Comparison of ENCODE assay signal across 3 cellular contexts in the genomic region with DNA sequence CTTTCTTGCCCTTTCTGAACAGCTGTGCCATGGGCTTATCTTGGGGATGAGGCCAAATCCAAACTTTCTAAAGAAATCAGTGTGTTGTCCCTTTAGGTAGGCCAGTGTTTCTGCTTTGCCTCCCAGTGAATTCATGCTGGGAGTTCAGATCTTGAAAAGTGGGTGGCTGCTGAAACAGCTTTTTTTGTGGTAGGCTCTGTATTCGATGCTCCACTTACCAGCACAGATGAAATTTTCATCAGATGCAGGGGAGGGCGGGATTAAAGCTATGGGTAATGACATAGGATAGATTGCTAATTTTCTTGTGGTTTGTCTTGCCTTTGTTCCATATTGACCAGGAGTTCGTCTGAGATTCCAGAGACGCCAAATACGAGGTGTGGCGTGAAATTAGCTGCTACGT.
A peak's percentile ranks its signal among the peaks of the same experiment; 100 is the strongest.
TF ChIP-seq lines count a peak whose summit lies in the region.

No MANE protein-coding gene starts in this region.

TF ChIP-seq in GM23338, 12 proteins besides CTCF, POLR2A, EP300 and RAD21 (continues in another document):
- TF ChIP-seq, protein P1, sequence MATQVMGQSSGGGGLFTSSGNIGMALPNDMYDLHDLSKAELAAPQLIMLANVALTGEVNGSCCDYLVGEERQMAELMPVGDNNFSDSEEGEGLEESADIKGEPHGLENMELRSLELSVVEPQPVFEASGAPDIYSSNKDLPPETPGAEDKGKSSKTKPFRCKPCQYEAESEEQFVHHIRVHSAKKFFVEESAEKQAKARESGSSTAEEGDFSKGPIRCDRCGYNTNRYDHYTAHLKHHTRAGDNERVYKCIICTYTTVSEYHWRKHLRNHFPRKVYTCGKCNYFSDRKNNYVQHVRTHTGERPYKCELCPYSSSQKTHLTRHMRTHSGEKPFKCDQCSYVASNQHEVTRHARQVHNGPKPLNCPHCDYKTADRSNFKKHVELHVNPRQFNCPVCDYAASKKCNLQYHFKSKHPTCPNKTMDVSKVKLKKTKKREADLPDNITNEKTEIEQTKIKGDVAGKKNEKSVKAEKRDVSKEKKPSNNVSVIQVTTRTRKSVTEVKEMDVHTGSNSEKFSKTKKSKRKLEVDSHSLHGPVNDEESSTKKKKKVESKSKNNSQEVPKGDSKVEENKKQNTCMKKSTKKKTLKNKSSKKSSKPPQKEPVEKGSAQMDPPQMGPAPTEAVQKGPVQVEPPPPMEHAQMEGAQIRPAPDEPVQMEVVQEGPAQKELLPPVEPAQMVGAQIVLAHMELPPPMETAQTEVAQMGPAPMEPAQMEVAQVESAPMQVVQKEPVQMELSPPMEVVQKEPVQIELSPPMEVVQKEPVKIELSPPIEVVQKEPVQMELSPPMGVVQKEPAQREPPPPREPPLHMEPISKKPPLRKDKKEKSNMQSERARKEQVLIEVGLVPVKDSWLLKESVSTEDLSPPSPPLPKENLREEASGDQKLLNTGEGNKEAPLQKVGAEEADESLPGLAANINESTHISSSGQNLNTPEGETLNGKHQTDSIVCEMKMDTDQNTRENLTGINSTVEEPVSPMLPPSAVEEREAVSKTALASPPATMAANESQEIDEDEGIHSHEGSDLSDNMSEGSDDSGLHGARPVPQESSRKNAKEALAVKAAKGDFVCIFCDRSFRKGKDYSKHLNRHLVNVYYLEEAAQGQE (IDR thresholded peaks at IDR 0.05; ENCODE audit: unreplicated experiment) = no peak
- TF ChIP-seq, protein P2, sequence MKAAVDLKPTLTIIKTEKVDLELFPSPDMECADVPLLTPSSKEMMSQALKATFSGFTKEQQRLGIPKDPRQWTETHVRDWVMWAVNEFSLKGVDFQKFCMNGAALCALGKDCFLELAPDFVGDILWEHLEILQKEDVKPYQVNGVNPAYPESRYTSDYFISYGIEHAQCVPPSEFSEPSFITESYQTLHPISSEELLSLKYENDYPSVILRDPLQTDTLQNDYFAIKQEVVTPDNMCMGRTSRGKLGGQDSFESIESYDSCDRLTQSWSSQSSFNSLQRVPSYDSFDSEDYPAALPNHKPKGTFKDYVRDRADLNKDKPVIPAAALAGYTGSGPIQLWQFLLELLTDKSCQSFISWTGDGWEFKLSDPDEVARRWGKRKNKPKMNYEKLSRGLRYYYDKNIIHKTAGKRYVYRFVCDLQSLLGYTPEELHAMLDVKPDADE (IDR thresholded peaks at IDR 0.05) = no peak
- no peak for TF ChIP-seq ZNF114 (CRISPR knock-in tag; IDR thresholded peaks at IDR 0.05)

TF ChIP-seq in K562, 482 proteins besides CTCF, POLR2A, EP300 and RAD21:
- TF ChIP-seq DACH1 (IDR thresholded peaks at IDR 0.05; ENCODE audit: partially characterized antibody) (peak; percentile 18), ZNF197 (CRISPR knock-in tag; IDR thresholded peaks at IDR 0.05; ENCODE audit: low read depth) (no peak)
- TF ChIP-seq, protein P3, sequence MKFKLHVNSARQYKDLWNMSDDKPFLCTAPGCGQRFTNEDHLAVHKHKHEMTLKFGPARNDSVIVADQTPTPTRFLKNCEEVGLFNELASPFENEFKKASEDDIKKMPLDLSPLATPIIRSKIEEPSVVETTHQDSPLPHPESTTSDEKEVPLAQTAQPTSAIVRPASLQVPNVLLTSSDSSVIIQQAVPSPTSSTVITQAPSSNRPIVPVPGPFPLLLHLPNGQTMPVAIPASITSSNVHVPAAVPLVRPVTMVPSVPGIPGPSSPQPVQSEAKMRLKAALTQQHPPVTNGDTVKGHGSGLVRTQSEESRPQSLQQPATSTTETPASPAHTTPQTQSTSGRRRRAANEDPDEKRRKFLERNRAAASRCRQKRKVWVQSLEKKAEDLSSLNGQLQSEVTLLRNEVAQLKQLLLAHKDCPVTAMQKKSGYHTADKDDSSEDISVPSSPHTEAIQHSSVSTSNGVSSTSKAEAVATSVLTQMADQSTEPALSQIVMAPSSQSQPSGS (CRISPR knock-in tag; IDR thresholded peaks at IDR 0.05) = no peak

TF ChIP-seq in GM12891, 5 proteins besides CTCF, POLR2A, EP300 and RAD21:
- TF ChIP-seq SPI1 (IDR thresholded peaks at IDR 0.05; ENCODE audit: low read depth, low read length) (no peak), PAX5 (IDR thresholded peaks at IDR 0.05; ENCODE audit: insufficient read depth, low read length, severe bottlenecking) (no peak), TAF1 (IDR thresholded peaks at IDR 0.05; ENCODE audit: low read depth, low read length) (no peak), POU2F2 (IDR thresholded peaks at IDR 0.05; ENCODE audit: low read depth, low read length) (no peak), POLR2AphosphoS5 (IDR thresholded peaks at IDR 0.05; ENCODE audit: low read depth, low read length) (no peak)
